ENCODE assay signal across 17 cellular contexts in genomic region chr7:24370541-24370940, GRCh38.
DNase-seq lines count a peak whose midpoint lies in the region; ATAC-seq and TF ChIP-seq lines count a peak whose summit lies in the region.
"Had no signal": no experiment of that assay in that cellular context is flagged by ENCODE, and none has a peak within 500 bp of the region (broad histone marks: within the 10 kb centered on the region; RNA-seq: fewer than 3 reads in every experiment).

No MANE protein-coding gene starts in this region.

- peak; percentile 8 for DNase-seq in activated CD4-positive, alpha-beta T cell treated with anti-CD3 and anti-CD28 coated beads for 36 hours
- no peak for DNase-seq in activated CD4-positive, alpha-beta T cell treated with anti-CD3 and anti-CD28 coated beads for 1 hour
- no peak for DNase-seq in activated naive CD8-positive, alpha-beta T cell treated with anti-CD3 and anti-CD28 coated beads, Interleukin-2, amount 50 U/mL, for 24 hours
- DNase-seq in activated naive CD8-positive, alpha-beta T cell treated with anti-CD3 and anti-CD28 coated beads for 36 hours = no peak
- no peak for DNase-seq in stimulated activated effector memory CD8-positive, alpha-beta T cell treated with anti-CD3 and anti-CD28 coated beads, Interleukin-12 subunit alpha, Interleukin-12 subunit beta, amount 100 ng/mL, for 72 hours (ENCODE audit: low spot score in 2 of 2)
- no peak for DNase-seq in nephron progenitor cell
- DNase-seq: Caco-2; CD4-positive, CD25-positive, alpha-beta regulatory T cell; CD8-positive, alpha-beta T cell; DMS153; DMS79; EL; GDM1; GOT3; HFFc6 had no signal

- H3K27me3 Mint-ChIP-seq in activated CD4-positive, alpha-beta T cell treated with anti-CD3 and anti-CD28 coated beads for 36 hours = peaks cover 4% of the 10 kb centered on the region
- peaks cover 6% of the 10 kb centered on the region for H3K27me3 Mint-ChIP-seq in activated naive CD8-positive, alpha-beta T cell treated with anti-CD3 and anti-CD28 coated beads, Interleukin-2, amount 50 U/mL, for 24 hours
- H3K27me3 Mint-ChIP-seq in activated naive CD8-positive, alpha-beta T cell treated with anti-CD3 and anti-CD28 coated beads for 36 hours = no peaks in the 10 kb centered on the region
- H3K27me3 Mint-ChIP-seq in nephron progenitor cell (ENCODE audit: low read depth, poor library complexity) = peaks cover 8% of the 10 kb centered on the region

- H3K27ac Mint-ChIP-seq in activated CD4-positive, alpha-beta T cell treated with anti-CD3 and anti-CD28 coated beads for 36 hours = no peak overlapping the region
- H3K27ac Mint-ChIP-seq in activated naive CD8-positive, alpha-beta T cell treated with anti-CD3 and anti-CD28 coated beads, Interleukin-2, amount 50 U/mL, for 24 hours = no peak overlapping the region
- no peak overlapping the region for H3K27ac Mint-ChIP-seq in activated naive CD8-positive, alpha-beta T cell treated with anti-CD3 and anti-CD28 coated beads for 36 hours
- H3K27ac Mint-ChIP-seq in stimulated activated effector memory CD8-positive, alpha-beta T cell treated with anti-CD3 and anti-CD28 coated beads, Interleukin-12 subunit alpha, Interleukin-12 subunit beta, amount 100 ng/mL, for 72 hours = no peak overlapping the region
- H3K27ac Mint-ChIP-seq in nephron progenitor cell = no peak overlapping the region
- H3K27ac Mint-ChIP-seq: B cell; CD4-positive, CD25-positive, alpha-beta regulatory T cell; CD8-positive, alpha-beta T cell; HFFc6 had no signal

- H3K36me3 Mint-ChIP-seq in activated CD4-positive, alpha-beta T cell treated with anti-CD3 and anti-CD28 coated beads for 36 hours (ENCODE audit: low read depth) = no peaks in the 10 kb centered on the region
- no peaks in the 10 kb centered on the region for H3K36me3 Mint-ChIP-seq in activated naive CD8-positive, alpha-beta T cell treated with anti-CD3 and anti-CD28 coated beads, Interleukin-2, amount 50 U/mL, for 24 hours (ENCODE audit: low read depth)
- no peaks in the 10 kb centered on the region for H3K36me3 Mint-ChIP-seq in activated naive CD8-positive, alpha-beta T cell treated with anti-CD3 and anti-CD28 coated beads for 36 hours
- H3K36me3 Mint-ChIP-seq in stimulated activated effector memory CD8-positive, alpha-beta T cell treated with anti-CD3 and anti-CD28 coated beads, Interleukin-12 subunit alpha, Interleukin-12 subunit beta, amount 100 ng/mL, for 72 hours = no peaks in the 10 kb centered on the region
- no peaks in the 10 kb centered on the region for H3K36me3 Mint-ChIP-seq in nephron progenitor cell (ENCODE audit: low read depth)
- H3K36me3 Mint-ChIP-seq: CD4-positive, CD25-positive, alpha-beta regulatory T cell; CD8-positive, alpha-beta T cell had no signal

- TF ChIP-seq CTCF in nephron progenitor cell (IDR thresholded peaks at IDR 0.05) = no peak

- H3K9me3 Mint-ChIP-seq in activated CD4-positive, alpha-beta T cell treated with anti-CD3 and anti-CD28 coated beads for 36 hours (ENCODE audit: low read depth) = no peaks in the 10 kb centered on the region
- no peaks in the 10 kb centered on the region for H3K9me3 Mint-ChIP-seq in activated naive CD8-positive, alpha-beta T cell treated with anti-CD3 and anti-CD28 coated beads, Interleukin-2, amount 50 U/mL, for 24 hours
- no peaks in the 10 kb centered on the region for H3K9me3 Mint-ChIP-seq in activated naive CD8-positive, alpha-beta T cell treated with anti-CD3 and anti-CD28 coated beads for 36 hours
- H3K9me3 Mint-ChIP-seq in stimulated activated effector memory CD8-positive, alpha-beta T cell treated with anti-CD3 and anti-CD28 coated beads, Interleukin-12 subunit alpha, Interleukin-12 subunit beta, amount 100 ng/mL, for 72 hours = no peaks in the 10 kb centered on the region
- peaks cover 4% of the 10 kb centered on the region for H3K9me3 Mint-ChIP-seq in nephron progenitor cell
- H3K9me3 Mint-ChIP-seq: CD8-positive, alpha-beta T cell; HFFc6 had no signal

- POLR2A ChIA-PET in activated CD4-positive, alpha-beta T cell treated with anti-CD3 and anti-CD28 coated beads for 36 hours (lab: Charles Lee) = no interaction called here

- intact Hi-C loops in activated CD4-positive, alpha-beta T cell treated with anti-CD3 and anti-CD28 coated beads for 36 hours (cut with DNase I, micrococcal nuclease) = no loop called here

- no peak overlapping the region for H3K4me3 Mint-ChIP-seq in activated CD4-positive, alpha-beta T cell treated with anti-CD3 and anti-CD28 coated beads for 36 hours
- no peak overlapping the region for H3K4me3 Mint-ChIP-seq in activated naive CD8-positive, alpha-beta T cell treated with anti-CD3 and anti-CD28 coated beads, Interleukin-2, amount 50 U/mL, for 24 hours
- H3K4me3 Mint-ChIP-seq in activated naive CD8-positive, alpha-beta T cell treated with anti-CD3 and anti-CD28 coated beads for 36 hours = no peak overlapping the region
- H3K4me3 Mint-ChIP-seq in stimulated activated effector memory CD8-positive, alpha-beta T cell treated with anti-CD3 and anti-CD28 coated beads, Interleukin-12 subunit alpha, Interleukin-12 subunit beta, amount 100 ng/mL, for 72 hours = no peak overlapping the region
- no peak overlapping the region for H3K4me3 Mint-ChIP-seq in nephron progenitor cell
- H3K4me3 Mint-ChIP-seq: B cell; CD4-positive, CD25-positive, alpha-beta regulatory T cell; CD8-positive, alpha-beta T cell; HFFc6 had no signal

- no peaks in the 10 kb centered on the region for H3K4me1 Mint-ChIP-seq in activated CD4-positive, alpha-beta T cell treated with anti-CD3 and anti-CD28 coated beads for 36 hours
- no peaks in the 10 kb centered on the region for H3K4me1 Mint-ChIP-seq in activated naive CD8-positive, alpha-beta T cell treated with anti-CD3 and anti-CD28 coated beads, Interleukin-2, amount 50 U/mL, for 24 hours
- no peaks in the 10 kb centered on the region for H3K4me1 Mint-ChIP-seq in activated naive CD8-positive, alpha-beta T cell treated with anti-CD3 and anti-CD28 coated beads for 36 hours
- no peaks in the 10 kb centered on the region for H3K4me1 Mint-ChIP-seq in stimulated activated effector memory CD8-positive, alpha-beta T cell treated with anti-CD3 and anti-CD28 coated beads, Interleukin-12 subunit alpha, Interleukin-12 subunit beta, amount 100 ng/mL, for 72 hours
- H3K4me1 Mint-ChIP-seq in nephron progenitor cell = peaks cover 24% of the 10 kb centered on the region
- H3K4me1 Mint-ChIP-seq: B cell; CD4-positive, CD25-positive, alpha-beta regulatory T cell had no signal

- peak; percentile 23 for ATAC-seq in activated CD4-positive, alpha-beta T cell treated with anti-CD3 and anti-CD28 coated beads for 36 hours
- ATAC-seq in activated naive CD8-positive, alpha-beta T cell treated with anti-CD3 and anti-CD28 coated beads, Interleukin-2, amount 50 U/mL, for 24 hours = peak; percentile 52
- ATAC-seq in GM18873 (IDR thresholded peaks at IDR 0.05; ENCODE audit: low FRiP score, unreplicated experiment) = peak; percentile 56
- ATAC-seq in stimulated activated effector memory CD8-positive, alpha-beta T cell treated with anti-CD3 and anti-CD28 coated beads, Interleukin-12 subunit alpha, Interleukin-12 subunit beta, amount 100 ng/mL, for 72 hours = peak; percentile 53
- ATAC-seq: CD8-positive, alpha-beta T cell had no signal

- CTCF ChIA-PET in activated CD4-positive, alpha-beta T cell treated with anti-CD3 and anti-CD28 coated beads for 36 hours (lab: Charles Lee) = interaction anchor here (0.6 to 1.2 kb wide), 3 partner anchors 11 to 270 kb away, joined by 3 to 10 read pairs (median 4); no protein-coding TSS in a partner anchor
